25 cellular contexts compared by ENCODE assay signal in genomic region chr6:48086187-48086586, GRCh38. TPM values are rescaled to one million over a fixed set of nuclear protein-coding genes. Genes with fewer than 3 reads are reported as not detected.
A peak's percentile ranks its signal among the peaks of the same experiment; 100 is the strongest.
DNase-seq lines count a peak whose midpoint lies in the region; ATAC-seq, FAIRE-seq and TF ChIP-seq lines count a peak whose summit lies in the region.
"Had no signal": no experiment of that assay in that cellular context is flagged by ENCODE, and none has a peak within 500 bp of the region (broad histone marks: within the 10 kb centered on the region; RNA-seq: fewer than 3 reads in every experiment).

No MANE protein-coding gene starts in this region.

- no peaks in the 10 kb centered on the region for H3K27me3 Mint-ChIP-seq in nephron (ENCODE audit: low read depth)
- H3K27me3 Mint-ChIP-seq: activated CD4-positive, alpha-beta T cell treated with anti-CD3 and anti-CD28 coated beads, Interleukin-2, amount 10 ng/mL, durations not matched to agents 24 days and 14 days had no signal

- WGBS in mesendoderm (ENCODE audit: extremely low coverage, insufficient coverage, low lambda C conversion rate) = no CpG with 5 or more reads among the region's 1 CpG

- H3K36me3 Mint-ChIP-seq in nephron (ENCODE audit: low read depth) = no peaks in the 10 kb centered on the region

- no peaks in the 10 kb centered on the region for H3K9me2 ChIP-seq in Loucy (replicated peaks; ENCODE audit: low read depth, low read length)

- no peaks in the 10 kb centered on the region for H3K4me1 Mint-ChIP-seq in nephron
- H3K4me1 Mint-ChIP-seq: activated CD4-positive, alpha-beta T cell treated with anti-CD3 and anti-CD28 coated beads, Interleukin-2, amount 10 ng/mL, durations not matched to agents 24 days and 14 days had no signal

- H3K23ac ChIP-seq in mesendoderm (ENCODE audit: low read length) = no peak overlapping the region

- H3F3A ChIP-seq in Loucy (ENCODE audit: low read depth) = no peaks in the 10 kb centered on the region

- no peak overlapping the region for H3K4me3 Mint-ChIP-seq in nephron
- H3K4me3 Mint-ChIP-seq: activated CD4-positive, alpha-beta T cell treated with anti-CD3 and anti-CD28 coated beads, Interleukin-2, amount 10 ng/mL, durations not matched to agents 24 days and 14 days; activated T-cell treated with anti-CD3 and anti-CD28 coated beads, Interleukin-2, amount 50 U/mL, for 72 hours had no signal

- no peak overlapping the region for H2BK5ac ChIP-seq in mesendoderm (ENCODE audit: low read length)

- H3K27ac Mint-ChIP-seq in nephron = no peak overlapping the region
- H3K27ac Mint-ChIP-seq: activated CD4-positive, alpha-beta T cell treated with anti-CD3 and anti-CD28 coated beads, Interleukin-2, amount 10 ng/mL, durations not matched to agents 24 days and 14 days; activated T-cell treated with anti-CD3 and anti-CD28 coated beads, Interleukin-2, amount 50 U/mL, for 72 hours had no signal

- H3K27ac ChIP-seq in mesendoderm (ENCODE audit: low read depth, low read length) = no peak overlapping the region
- H3K27ac ChIP-seq: thyroid gland had no signal

- no peak overlapping the region for H3K4me3 ChIP-seq in Loucy (ENCODE audit: low read length, poor library complexity, severe bottlenecking)
- H3K4me3 ChIP-seq in cardiac fibroblast (replicated peaks in 1 of 2; ENCODE audit: low read depth in 2 of 2, low read length in 2 of 2) = no peak overlapping the region
- H3K4me3 ChIP-seq in mesendoderm (ENCODE audit: low read length) = no peak overlapping the region
- H3K4me3 ChIP-seq: thyroid gland had no signal

- no peak for ATAC-seq in GM21528 (IDR thresholded peaks at IDR 0.05; ENCODE audit: low FRiP score, unreplicated experiment)
- ATAC-seq in GM18868 (IDR thresholded peaks at IDR 0.05; ENCODE audit: unreplicated experiment) = no peak
- ATAC-seq: activated T-cell treated with anti-CD3 and anti-CD28 coated beads, Interleukin-2, amount 50 U/mL, for 72 hours; stimulated activated naive CD8-positive, alpha-beta T cell treated with anti-CD3 and anti-CD28 coated beads, Interleukin-15, Interleukin-2, amounts not matched to agents 100 U/mL and 50 U/mL, for 24 hours had no signal

- H3K9me3 Mint-ChIP-seq in nephron = peaks cover 4% of the 10 kb centered on the region
- H3K9me3 Mint-ChIP-seq: activated CD4-positive, alpha-beta T cell treated with anti-CD3 and anti-CD28 coated beads, Interleukin-2, amount 10 ng/mL, durations not matched to agents 24 days and 14 days; activated T-cell treated with anti-CD3 and anti-CD28 coated beads, Interleukin-2, amount 50 U/mL, for 72 hours had no signal

- H3K9ac ChIP-seq in Loucy (ENCODE audit: low read depth, low read length, poor library complexity, severe bottlenecking) (no peak overlapping the region), mesendoderm (ENCODE audit: low read length) (no peak overlapping the region)

- peak; percentile 14 for FAIRE-seq in A204.1 (lab: Jason Lieb, UNC)
- FAIRE-seq: D721Med had no signal

- H3K9me3 ChIP-seq in Loucy (ENCODE audit: insufficient read depth, low read depth, low read length) = no peaks in the 10 kb centered on the region
- H3K9me3 ChIP-seq: thyroid gland had no signal

- H4K20me1 ChIP-seq in Loucy (ENCODE audit: insufficient read depth, low read length, poor library complexity, severe bottlenecking) = no peaks in the 10 kb centered on the region

- DNase-seq in cardiac fibroblast (ENCODE audit: low read depth in 2 of 2) = no peak
- DNase-seq in mesendoderm = no peak
- DNase-seq in NK-92 treated with Interleukin-12 subunit alpha and Interleukin-12 subunit beta, amount 100 ng/mL, for 24 hours (lab: John Stamatoyannopoulos, UW) = no peak
- DNase-seq: ACHN; activated CD4-positive, alpha-beta T cell treated with anti-CD3 and anti-CD28 coated beads, Interleukin-2, amount 10 ng/mL, durations not matched to agents 24 days and 14 days; activated naive CD4-positive, alpha-beta T cell treated with anti-CD3 and anti-CD28 coated beads, Interleukin-2, amount 50 U/mL, for 16 hours; activated T-cell treated with anti-CD3 and anti-CD28 coated beads, Interleukin-2, amount 50 U/mL, for 72 hours; aorta; C1 segment of cervical spinal cord; cerebellar nuclear complex; GOT3; NCI-H1694; NCI-H2171; NCI-H526; nucleus accumbens; SHP77; stimulated activated CD4-positive, alpha-beta T cell treated with anti-CD3 and anti-CD28 coated beads, Interleukin-4, amount 100 ng/mL, for 4 hours; stimulated activated naive CD8-positive, alpha-beta T cell treated with anti-CD3 and anti-CD28 coated beads, Interleukin-15, Interleukin-2, amounts not matched to agents 100 U/mL and 50 U/mL, for 24 hours; thyroid gland had no signal

- H3K4ac ChIP-seq in mesendoderm (ENCODE audit: low read depth, low read length) = no peak overlapping the region

- H3K18ac ChIP-seq in mesendoderm (ENCODE audit: low read length) = no peak overlapping the region

- H3K27me3 ChIP-seq in Loucy (ENCODE audit: insufficient read depth, low read length, poor library complexity, severe bottlenecking) (no peaks in the 10 kb centered on the region), mesendoderm (ENCODE audit: insufficient read depth, low read length, poor library complexity) (no peaks in the 10 kb centered on the region)
- H3K27me3 ChIP-seq: thyroid gland had no signal

- H2BK15ac ChIP-seq in mesendoderm (replicated peaks; ENCODE audit: low read depth) = no peak overlapping the region

- TF ChIP-seq CTCF in Loucy (conservative IDR thresholded peaks at IDR 0.05; ENCODE audit: low read length) (peak; percentile 23; the same call in 1 of the 2 replicates), cardiac fibroblast (IDR thresholded peaks at IDR 0.05; ENCODE audit: low read depth, low read length) (peak; percentile 43), nephron (IDR thresholded peaks at IDR 0.05; ENCODE audit: unreplicated experiment in 3 of 3) (peak; percentile 16 to 37 (median 27))

- H3K4me1 ChIP-seq in Loucy (ENCODE audit: insufficient read depth, low read length, poor library complexity, severe bottlenecking) (no peaks in the 10 kb centered on the region), mesendoderm (ENCODE audit: control insufficient read depth, low read depth, low read length) (no peaks in the 10 kb centered on the region)
- H3K4me1 ChIP-seq: thyroid gland had no signal

- H2BK120ac ChIP-seq in mesendoderm (ENCODE audit: low read depth, low read length) = no peak overlapping the region

- H4K5ac ChIP-seq in mesendoderm (ENCODE audit: low read length) = no peak overlapping the region

- no peak overlapping the region for H2AFZ ChIP-seq in Loucy (ENCODE audit: low read length)

- no peaks in the 10 kb centered on the region for H3K79me1 ChIP-seq in mesendoderm (ENCODE audit: low read length)

- no peak overlapping the region for H3K56ac ChIP-seq in mesendoderm (ENCODE audit: low read length)

- no peaks in the 10 kb centered on the region for H3K36me3 ChIP-seq in Loucy (ENCODE audit: insufficient read depth, low read length)
- no peaks in the 10 kb centered on the region for H3K36me3 ChIP-seq in mesendoderm (ENCODE audit: control insufficient read depth, insufficient read depth, low read length)
- H3K36me3 ChIP-seq: thyroid gland had no signal

- no peak overlapping the region for H4K8ac ChIP-seq in mesendoderm (ENCODE audit: low read depth, low read length)

- no peak overlapping the region for H3K4me2 ChIP-seq in Loucy (ENCODE audit: low read depth, low read length, poor library complexity, severe bottlenecking)
- no peak overlapping the region for H3K4me2 ChIP-seq in mesendoderm (ENCODE audit: low read length)

- H2AK5ac ChIP-seq in mesendoderm (ENCODE audit: low read length) = no peak overlapping the region

- no peaks in the 10 kb centered on the region for H3K79me2 ChIP-seq in Loucy (ENCODE audit: insufficient read depth, low read length)
- no peaks in the 10 kb centered on the region for H3K79me2 ChIP-seq in mesendoderm (ENCODE audit: control insufficient read depth, insufficient read depth, low read length)

RNA-seq across cellular contexts. Expression of gene PTCHD4, which starts 24.8 kb away (rescaled TPM):
- polyA plus RNA-seq in mesendoderm (2013, experiment 1 of 2) = 0.38 TPM
- 0.39 TPM for polyA plus RNA-seq in mesendoderm (2013, experiment 2 of 2)
